Comparison of ENCODE assay signal across 11 cellular contexts in the genomic region with DNA sequence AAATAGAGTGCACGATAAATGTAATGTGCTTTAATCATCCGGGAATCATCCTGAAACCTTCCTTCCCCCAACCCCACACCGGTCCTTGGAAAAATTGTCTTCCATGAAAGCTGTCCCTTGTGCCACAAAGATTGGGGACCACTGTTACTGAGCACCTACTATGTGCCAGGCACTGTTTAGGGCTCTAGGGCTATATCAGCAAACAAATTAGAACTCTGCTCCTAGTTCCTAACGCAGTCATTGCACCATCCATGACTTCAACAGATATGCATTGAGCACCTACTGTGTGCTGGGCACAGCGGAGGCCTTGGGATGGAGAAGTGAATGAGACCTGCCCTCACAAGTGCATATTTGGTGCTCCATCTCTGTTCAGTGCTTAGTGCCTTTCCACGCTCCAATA. TPM values are rescaled to one million over a fixed set of nuclear protein-coding genes. Genes with fewer than 3 reads are reported as not detected.
"Had no signal": no experiment of that assay in that cellular context is flagged by ENCODE, and none has a peak within 500 bp of the region (broad histone marks: within the 10 kb centered on the region; RNA-seq: fewer than 3 reads in every experiment).

No MANE protein-coding gene starts in this region.

- H3K4me1 ChIP-seq: HAP-1 had no signal

- H3K27ac ChIP-seq: GM23248, HL-60 had no signal

- DNase-seq: GM23248, GOT3, H7, HFFc6, IMR-90, KBM-7 had no signal

- H2AFZ ChIP-seq: GM23248 had no signal

- H3K9me3 ChIP-seq: HAP-1 had no signal

- ATAC-seq: HCT116 had no signal

- H3K4me3 ChIP-seq: GM23248, HAP-1 had no signal

- H3K36me3 ChIP-seq: HAP-1 had no signal

- H3K9ac ChIP-seq: GM23248 had no signal

RNA-seq across cellular contexts. Expression of a gene that starts 56.9 kb away (rescaled TPM):
- total RNA-seq: GM23248, H4, HFFc6, HT1080 had no signal
